In genomic region chr6:158213925-158214674, GRCh38 we compare ENCODE assay signal across 8 cellular contexts. TPM values are rescaled to one million over a fixed set of nuclear protein-coding genes. Genes with fewer than 3 reads are reported as not detected.
DNase-seq lines count a peak whose midpoint lies in the region; ATAC-seq, FAIRE-seq and TF ChIP-seq lines count a peak whose summit lies in the region.

No MANE protein-coding gene starts in this region.

- no peak overlapping the region for H3K4me3 ChIP-seq in OCI-LY3 (ENCODE audit: low read length)
- H3K4me3 ChIP-seq in pancreas = no peak overlapping the region

- no peak overlapping the region for H3K27ac ChIP-seq in OCI-LY3 (ENCODE audit: low read length)
- H3K27ac ChIP-seq in foreskin keratinocyte = no peak overlapping the region
- no peak overlapping the region for H3K27ac ChIP-seq in pancreas

- H3K36me3 ChIP-seq in OCI-LY3 (replicated peaks; ENCODE audit: low read depth, low read length) (no peaks in the 10 kb centered on the region), pancreas (no peaks in the 10 kb centered on the region)

- WGBS in pancreas, 2 donors = 11 to 13% methylated on average over 7 of the region's 7 CpGs

- H3K27me3 ChIP-seq in OCI-LY3 (ENCODE audit: low read depth, low read length) (no peaks in the 10 kb centered on the region), foreskin keratinocyte (no peaks in the 10 kb centered on the region), pancreas (no peaks in the 10 kb centered on the region)

- no peak for TF ChIP-seq EP300 in Ishikawa (IDR thresholded peaks at IDR 0.05; ENCODE audit: borderline replicate concordance)

- no peaks in the 10 kb centered on the region for H3K9me3 ChIP-seq in OCI-LY3 (ENCODE audit: insufficient read depth, low read length)
- no peaks in the 10 kb centered on the region for H3K9me3 ChIP-seq in pancreas

- TF ChIP-seq CTCF in OCI-LY3 (IDR thresholded peaks at IDR 0.05; ENCODE audit: low read depth, low read length) (peak; percentile 75), foreskin keratinocyte (conservative IDR thresholded peaks at IDR 0.05) (peak; percentile 90), pancreas (IDR thresholded peaks at IDR 0.05) (peak; percentile 23 to 60 (median 50))

- H3K4me2 ChIP-seq in OCI-LY3 (ENCODE audit: low read length) = 0 out of 2 replicates have a peak overlapping the region, but pooled peaks have one; percentile 16

- peak; percentile 78 for FAIRE-seq in G401.6 (lab: Jason Lieb, UNC)
- peak; percentile 29 for FAIRE-seq in pancreas (lab: Jason Lieb, UNC)

- DNase-seq in activated T-helper 1 cell treated with Interleukin-2 at 50 U/mL for 16 hours (ENCODE audit: low read depth) (peak; percentile 11), foreskin keratinocyte (peak in 1 of 2 donors; percentile 64), pancreas (peak; percentile 38 to 71 (median 49)), cortex of kidney (lab: John Stamatoyannopoulos, UW) (no peak)

- TF ChIP-seq RAD21 in Ishikawa (IDR thresholded peaks at IDR 0.05; ENCODE audit: low read depth) = peak; percentile 97

- no peaks in the 10 kb centered on the region for H4K20me1 ChIP-seq in OCI-LY3 (ENCODE audit: insufficient read depth, low read length)

- ATAC-seq in GM21619 (IDR thresholded peaks at IDR 0.05; ENCODE audit: unreplicated experiment) (peak; percentile 93), foreskin keratinocyte (peak; percentile 87), pancreas (peak; percentile 85 to 100 (median 99))

- intact Hi-C loops in pancreas (cut with DNase I) = loop anchor here in 1 of 3 donors (10.0 kb wide), 1 partner anchor 471 kb away; no protein-coding TSS in a partner anchor

- no peaks in the 10 kb centered on the region for H3K4me1 ChIP-seq in OCI-LY3 (ENCODE audit: low read length)
- peaks cover 8% of the 10 kb centered on the region for H3K4me1 ChIP-seq in foreskin keratinocyte
- H3K4me1 ChIP-seq in pancreas = no peaks in the 10 kb centered on the region

- no peak overlapping the region for H3K9ac ChIP-seq in OCI-LY3 (ENCODE audit: low read length)

- no peak overlapping the region for H2AFZ ChIP-seq in OCI-LY3 (ENCODE audit: low read depth, low read length)

- H3K79me2 ChIP-seq in OCI-LY3 (ENCODE audit: low read length) = no peaks in the 10 kb centered on the region

TF ChIP-seq in Ishikawa, 13 proteins besides CTCF, POLR2A, EP300 and RAD21:
- TF ChIP-seq REST (IDR thresholded peaks at IDR 0.05; ENCODE audit: low read depth) = no peak
- no peak for TF ChIP-seq USF1 (IDR thresholded peaks at IDR 0.05)
- TF ChIP-seq ZBTB7A (IDR thresholded peaks at IDR 0.05; ENCODE audit: low read depth) = no peak
- no peak for TF ChIP-seq TEAD4 (IDR thresholded peaks at IDR 0.05)
- TF ChIP-seq MAX (IDR thresholded peaks at IDR 0.05) = no peak
- TF ChIP-seq CEBPB (IDR thresholded peaks at IDR 0.05) = no peak
- no peak for TF ChIP-seq YY1 (IDR thresholded peaks at IDR 0.05; ENCODE audit: low read depth)
- TF ChIP-seq CREB1 (IDR thresholded peaks at IDR 0.05; ENCODE audit: low read depth) = no peak
- TF ChIP-seq FOXM1 (IDR thresholded peaks at IDR 0.05; ENCODE audit: borderline replicate concordance, low read depth) = no peak
- TF ChIP-seq EGR1 (IDR thresholded peaks at IDR 0.05) = no peak
- TF ChIP-seq NFIC (IDR thresholded peaks at IDR 0.05) = no peak
- no peak for TF ChIP-seq TCF12 (IDR thresholded peaks at IDR 0.05; ENCODE audit: low read depth)
- TF ChIP-seq TAF1 (IDR thresholded peaks at IDR 0.05; ENCODE audit: low read depth) = no peak

RNA-seq across cellular contexts. Expression of gene GTF2H5, which starts 46.0 kb away (rescaled TPM):
- total RNA-seq in foreskin keratinocyte (24.8 and 28.1 TPM in 2 replicates), pancreas (10 to 100 TPM in 1 of 6 donors, 1 to 10 TPM in 5; 7.0 to 12.5 (median 8.7) TPM)
- polyA plus RNA-seq in foreskin keratinocyte (42.1 and 42.7 TPM in 2 replicates), pancreas (10 to 100 TPM in 1 of 2 donors, 1 to 10 TPM in 1; 3.8 to 11.9 TPM)

RNA-seq across cellular contexts. Expression of gene SERAC1, which starts 46.0 kb away (rescaled TPM):
- total RNA-seq in foreskin keratinocyte (5.3 and 5.8 TPM in 2 replicates), pancreas (10 to 100 TPM in 1 of 6 donors, 1 to 10 TPM in 5; 7.0 to 14.3 (median 8.1) TPM)
- polyA plus RNA-seq in foreskin keratinocyte (2.3 and 2.6 TPM in 2 replicates), pancreas (10 to 100 TPM in 1 of 2 donors, 1 to 10 TPM in 1; 6.3 to 13.1 TPM)
